17 cellular contexts compared by ENCODE assay signal in the genomic region with DNA sequence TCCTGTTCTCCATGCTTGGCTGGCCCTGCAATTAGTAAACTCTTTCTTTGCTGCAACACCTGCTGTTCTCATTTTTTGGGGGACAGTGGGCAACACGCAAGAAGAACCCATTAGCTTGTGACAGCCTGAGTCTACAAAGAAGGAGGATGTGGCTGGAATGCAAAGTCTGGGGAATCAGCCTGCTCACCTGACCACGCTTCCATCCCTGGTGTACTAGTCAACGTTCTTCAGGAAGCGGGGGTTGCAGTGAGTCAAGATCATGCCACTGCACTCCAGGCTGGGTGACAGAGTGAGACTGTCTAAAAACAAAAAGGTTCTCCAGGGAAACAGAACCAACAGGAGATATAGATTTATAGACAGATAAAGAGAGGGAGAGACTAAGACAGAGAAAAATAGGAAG. TPM values are rescaled to one million over a fixed set of nuclear protein-coding genes. Genes with fewer than 3 reads are reported as not detected.
DNase-seq lines count a peak whose midpoint lies in the region; ATAC-seq and TF ChIP-seq lines count a peak whose summit lies in the region.
"Had no signal": no experiment of that assay in that cellular context is flagged by ENCODE, and none has a peak within 500 bp of the region (broad histone marks: within the 10 kb centered on the region; RNA-seq: fewer than 3 reads in every experiment).

No MANE protein-coding gene starts in this region.

- no peaks in the 10 kb centered on the region for H3K36me3 ChIP-seq in breast epithelium
- H3K36me3 ChIP-seq: left ventricle myocardium inferior, SJSA1 had no signal

- POLR2A ChIA-PET in MCF 10A (lab: Yijun Ruan, JAX): interaction anchor here (0.7 kb wide), 1 partner anchor 155 kb away, joined by 3 read pairs; no protein-coding TSS in a partner anchor

- no peaks in the 10 kb centered on the region for H3K4me1 ChIP-seq in breast epithelium
- H3K4me1 ChIP-seq: left ventricle myocardium inferior, SJSA1 had no signal

- intact Hi-C loops in MCF 10A (cut with micrococcal nuclease) (no loop called here), breast epithelium (cut with DNase I; ENCODE audit: low total_unique reads) (loop anchor here (5.0 kb wide), 1 partner anchor 300 kb away; no protein-coding TSS in a partner anchor)

- H3K9me3 ChIP-seq in breast epithelium: peaks cover 0 to 7% of the 10 kb centered on the region in 2 donors
- H3K9me3 ChIP-seq: SJSA1 had no signal

- no TSS peak for BruUV-seq in MCF 10A (replicated peaks; lab: Mats Ljungman, UMichigan)

- H3K27me3 ChIP-seq in breast epithelium: no peaks in the 10 kb centered on the region
- H3K27me3 ChIP-seq: SJSA1 had no signal

- no peak overlapping the region for H3K4me3 Mint-ChIP-seq in MCF 10A (ENCODE audit: unreplicated experiment)
- H3K4me3 Mint-ChIP-seq in nephron progenitor cell: no peak overlapping the region
- H3K4me3 Mint-ChIP-seq: activated CD8-positive, alpha-beta T cell treated with anti-CD3 and anti-CD28 coated beads for 36 hours had no signal

- H3K27ac Mint-ChIP-seq in MCF 10A (ENCODE audit: low read depth, unreplicated experiment) (peak overlapping the region; percentile 85), nephron progenitor cell (no peak overlapping the region)
- H3K27ac Mint-ChIP-seq: activated CD8-positive, alpha-beta T cell treated with anti-CD3 and anti-CD28 coated beads for 36 hours had no signal

- H3K9me3 Mint-ChIP-seq in MCF 10A (ENCODE audit: unreplicated experiment) (peaks cover 12% of the 10 kb centered on the region), nephron progenitor cell (peaks cover 22% of the 10 kb centered on the region)

- H3K27ac ChIP-seq in breast epithelium: no peak overlapping the region
- H3K27ac ChIP-seq in epithelial cell of prostate: peak overlapping the region; percentile 95
- H3K27ac ChIP-seq: left ventricle myocardium inferior, SJSA1 had no signal

- H3K27me3 Mint-ChIP-seq in MCF 10A (ENCODE audit: insufficient read depth, unreplicated experiment): no peaks in the 10 kb centered on the region
- peaks cover 9% of the 10 kb centered on the region for H3K27me3 Mint-ChIP-seq in nephron progenitor cell (ENCODE audit: low read depth, poor library complexity)

- no peak overlapping the region for H3K4me3 ChIP-seq in breast epithelium
- H3K4me3 ChIP-seq: left ventricle myocardium inferior, SJSA1 had no signal

- ATAC-seq in GM21576 (IDR thresholded peaks at IDR 0.05; ENCODE audit: unreplicated experiment) (no peak), GM19452 (IDR thresholded peaks at IDR 0.05; ENCODE audit: unreplicated experiment) (no peak)
- ATAC-seq: activated CD8-positive, alpha-beta T cell treated with anti-CD3 and anti-CD28 coated beads for 36 hours; HepG2 had no signal

- CTCF ChIA-PET in MCF 10A (lab: Yijun Ruan, JAX): no interaction called here

- TF ChIP-seq CTCF in MCF 10A (IDR thresholded peaks at IDR 0.05; ENCODE audit: unreplicated experiment): no peak
- no peak for TF ChIP-seq CTCF in breast epithelium (IDR thresholded peaks at IDR 0.05)
- no peak for TF ChIP-seq CTCF in nephron progenitor cell (IDR thresholded peaks at IDR 0.05)

- TF ChIP-seq POLR2A in breast epithelium (IDR thresholded peaks at IDR 0.05): no peak

- H3K4me1 Mint-ChIP-seq in MCF 10A (ENCODE audit: insufficient read depth, unreplicated experiment) (peaks cover 33% of the 10 kb centered on the region), nephron progenitor cell (peaks cover 54% of the 10 kb centered on the region)

- DNase-seq in MCF 10A (ENCODE audit: unreplicated experiment) (no peak), breast epithelium (ENCODE audit: low spot score in 2 of 2) (no peak), NCI-H226 (peak; percentile 15), epithelial cell of prostate (ENCODE audit: low read depth, low spot score) (peak; percentile 56), nephron progenitor cell (no peak), DMS114 treated with DMSO at 0.1 percent for 48 hours (lab: John Stamatoyannopoulos, UW; ENCODE audit: unreplicated experiment) (no peak)
- DNase-seq: activated CD8-positive, alpha-beta T cell treated with anti-CD3 and anti-CD28 coated beads for 36 hours; amniotic stem cell; cortex of kidney; GOT3; left ventricle myocardium inferior; NCI-H1048; posterior cingulate gyrus had no signal

- H3K36me3 Mint-ChIP-seq in MCF 10A (ENCODE audit: insufficient read depth, unreplicated experiment) (peaks cover 10% of the 10 kb centered on the region), nephron progenitor cell (ENCODE audit: low read depth) (no peaks in the 10 kb centered on the region)

RNA-seq across cellular contexts. Expression of gene KBTBD12, which starts 27.7 kb away (rescaled TPM):
- total RNA-seq in MCF 10A (2022): not detected in 2 replicates
- under 1 TPM in 2 of 3 donors, not detected in 1; 0.32 to 0.73 TPM for total RNA-seq in breast epithelium
- total RNA-seq: activated CD8-positive, alpha-beta T cell treated with anti-CD3 and anti-CD28 coated beads for 36 hours; HepG2; SJSA1 had no signal

Comparison
In these comparisons a context has a peak if more than half of its experiments do, and no peak if none do; other contexts are left out.
1. DNase-seq: peak in NCI-H226 (single experiment) and epithelial cell of prostate (single experiment); none in MCF 10A (single experiment), breast epithelium (0 of 2), nephron progenitor cell (single experiment) and DMS114 treated with DMSO at 0.1 percent for 48 hours (single experiment).